In the genomic region with DNA sequence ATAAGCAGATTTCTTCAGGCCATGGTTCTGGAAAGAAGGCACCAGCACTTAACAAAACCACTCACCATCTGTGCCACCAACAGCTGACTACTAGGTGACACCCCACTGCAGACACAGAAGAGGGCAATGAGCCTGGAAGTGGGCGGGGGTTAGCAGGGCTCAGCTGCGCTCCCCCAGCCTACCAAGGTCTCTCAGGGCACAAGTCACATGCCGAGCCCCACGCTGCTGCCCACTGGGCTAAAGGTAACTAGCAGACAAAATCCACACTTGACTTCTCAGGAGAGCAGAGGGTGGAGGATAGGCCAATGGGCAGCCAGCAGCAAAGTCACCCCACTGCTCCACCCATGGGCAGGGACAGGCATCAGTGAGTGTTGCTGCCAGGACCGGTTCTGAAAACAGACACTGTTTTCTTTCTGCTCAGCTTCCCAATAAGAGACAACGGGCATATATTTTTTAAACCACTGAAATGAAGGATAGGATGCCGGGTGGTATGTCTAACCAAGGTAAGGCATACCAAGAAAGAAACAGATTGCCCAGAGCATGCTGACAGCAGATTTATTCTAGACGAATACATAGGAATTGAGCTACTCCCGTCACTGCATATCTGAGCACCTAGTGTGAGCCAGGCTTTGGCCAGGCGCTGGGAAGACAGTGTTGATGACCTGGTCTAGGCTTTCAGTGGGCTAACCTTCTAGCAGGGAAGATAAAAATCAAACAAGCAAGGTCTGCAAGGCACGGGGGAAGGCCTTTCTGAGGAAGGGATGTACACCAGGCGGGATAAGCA, we compare ENCODE assay signal across 8 cellular contexts. TPM values are rescaled to one million over a fixed set of nuclear protein-coding genes. Genes with fewer than 3 reads are reported as not detected.
DNase-seq lines count a peak whose midpoint lies in the region; ATAC-seq, FAIRE-seq and TF ChIP-seq lines count a peak whose summit lies in the region.

No MANE protein-coding gene starts in this region.

- no peaks in the 10 kb centered on the region for H3K27me3 ChIP-seq in bronchial epithelial cell (ENCODE audit: control insufficient read depth, insufficient read depth, low read length)

- peak; percentile 0 for DNase-seq in NCI-H1105 treated with DMSO at 0.1 percent for 48 hours (lab: John Stamatoyannopoulos, UW)
- no peak for DNase-seq in NCI-H1105 (lab: John Stamatoyannopoulos, UW)
- DNase-seq in HPDE6-E6E7 (ENCODE audit: extremely low spot score) = peak; percentile 32
- DNase-seq in bronchial epithelial cell (ENCODE audit: low read depth) = peak; percentile 48
- DNase-seq in mucosa of descending colon = peak; percentile 83 to 84 (median 84)
- DNase-seq in GM19238 (ENCODE audit: insufficient read length, low spot score) = no peak
- DNase-seq in foreskin melanocyte = no peak
- DNase-seq in NCI-H187 (lab: John Stamatoyannopoulos, UW) = no peak

- TF ChIP-seq CTCF in bronchial epithelial cell (IDR thresholded peaks at IDR 0.05; ENCODE audit: insufficient read depth, low read length, severe bottlenecking) = peak; percentile 8
- no peak for TF ChIP-seq CTCF in mucosa of descending colon (IDR thresholded peaks at IDR 0.05)

- H3K4me3 ChIP-seq in bronchial epithelial cell (ENCODE audit: low read depth, low read length) = no peak overlapping the region
- no peak overlapping the region for H3K4me3 ChIP-seq in mucosa of descending colon

- FAIRE-seq in bronchial epithelial cell (lab: Jason Lieb, UNC) = no peak

- no peaks in the 10 kb centered on the region for H3K9me3 ChIP-seq in mucosa of descending colon

- H3K36me3 ChIP-seq in bronchial epithelial cell (ENCODE audit: control insufficient read depth, insufficient read depth, low read length) = peaks cover under 1% of the 10 kb centered on the region
- H3K36me3 ChIP-seq in mucosa of descending colon (ENCODE audit: low read depth) = no peaks in the 10 kb centered on the region

- ATAC-seq in mucosa of descending colon = peak; percentile 96

- H3K4me1 ChIP-seq in mucosa of descending colon (ENCODE audit: low read depth) = peaks cover 14% of the 10 kb centered on the region

- intact Hi-C loops in mucosa of descending colon (cut with DNase I, micrococcal nuclease) = no loop called here

RNA-seq across cellular contexts. Expression of a gene that starts 20.1 kb away (rescaled TPM):
- total RNA-seq in bronchial epithelial cell (60.3 and 97.9 TPM in 2 replicates), mucosa of descending colon (10 to 100 TPM; 37.4 to 51.4 (median 39.0) TPM)

Comparison
In these comparisons a context has a peak if more than half of its experiments do, and no peak if none do; other contexts are left out.
1. DNase-seq: peak in NCI-H1105 treated with DMSO at 0.1 percent for 48 hours (single experiment), HPDE6-E6E7 (single experiment), bronchial epithelial cell (single experiment) and mucosa of descending colon (3 of 3); none in NCI-H1105 (single experiment), GM19238 (single experiment), foreskin melanocyte (single experiment) and NCI-H187 (0 of 2).